ENCODE assay signal across 19 cellular contexts in genomic region chr11:103883856-103884255, GRCh38.
DNase-seq lines count a peak whose midpoint lies in the region; FAIRE-seq and TF ChIP-seq lines count a peak whose summit lies in the region.
"Had no signal": no experiment of that assay in that cellular context is flagged by ENCODE, and none has a peak within 500 bp of the region (broad histone marks: within the 10 kb centered on the region; RNA-seq: fewer than 3 reads in every experiment).

No MANE protein-coding gene starts in this region.

- peaks cover 3% of the 10 kb centered on the region for H3F3A ChIP-seq in DOHH2 (ENCODE audit: control insufficient read depth, insufficient read depth)

- no peak overlapping the region for H3K4me3 Mint-ChIP-seq in astrocyte (ENCODE audit: unreplicated experiment)
- H3K4me3 Mint-ChIP-seq: CD4-positive, alpha-beta memory T cell had no signal

- H2AFZ ChIP-seq in Karpas-422 (ENCODE audit: low read length) (no peak overlapping the region), astrocyte (ENCODE audit: low read depth, low read length) (no peak overlapping the region)
- H2AFZ ChIP-seq: GM23248 had no signal

- H3K4me2 ChIP-seq in DOHH2 (ENCODE audit: low read length) (peak overlapping the region; percentile 47), Karpas-422 (ENCODE audit: low read depth, low read length, poor library complexity, severe bottlenecking) (peak overlapping the region; percentile 66), astrocyte (ENCODE audit: low read length) (no peak overlapping the region)

- H4K20me1 ChIP-seq in DOHH2 (ENCODE audit: control insufficient read depth, insufficient read depth, low read depth, low read length) (no peaks in the 10 kb centered on the region), Karpas-422 (ENCODE audit: insufficient read depth, low read depth, low read length) (no peaks in the 10 kb centered on the region), astrocyte (ENCODE audit: insufficient read depth, low read length) (no peaks in the 10 kb centered on the region)

- H3K27me3 Mint-ChIP-seq in astrocyte (ENCODE audit: low read depth, unreplicated experiment) = no peaks in the 10 kb centered on the region
- H3K27me3 Mint-ChIP-seq: CD4-positive, alpha-beta memory T cell had no signal

- TF ChIP-seq CTCF in DOHH2 (IDR thresholded peaks at IDR 0.05; ENCODE audit: low read depth, low read length, poor library complexity, severe bottlenecking) (no peak), astrocyte (IDR thresholded peaks at IDR 0.05; ENCODE audit: insufficient read depth, low read depth, low read length) (no peak)

- no peaks in the 10 kb centered on the region for H3K4me1 Mint-ChIP-seq in astrocyte (ENCODE audit: low read depth, unreplicated experiment)
- H3K4me1 Mint-ChIP-seq: CD4-positive, alpha-beta memory T cell had no signal

- H3K9ac ChIP-seq in Karpas-422 (ENCODE audit: low read length) (peak overlapping the region; percentile 62), astrocyte (ENCODE audit: low read length) (no peak overlapping the region)
- H3K9ac ChIP-seq: GM23248 had no signal

- no peak overlapping the region for H3K27ac ChIP-seq in DOHH2 (ENCODE audit: low read depth, low read length)
- H3K27ac ChIP-seq in Karpas-422 (ENCODE audit: low read length) = peak overlapping the region; percentile 94
- H3K27ac ChIP-seq in astrocyte (ENCODE audit: low read depth, low read length) = no peak overlapping the region
- peak overlapping the region; percentile 39 for H3K27ac ChIP-seq in temporal lobe (ENCODE audit: low read depth, low read length)
- H3K27ac ChIP-seq: GM23248 had no signal

- DNase-seq in Karpas-422 (peak; percentile 86), astrocyte (ENCODE audit: low read depth) (no peak), H7 (no peak), HCEC 1CT (no peak)
- DNase-seq: C1 segment of cervical spinal cord; Calu3; CD4-positive, alpha-beta memory T cell; COR-L47; DMS153; DND-41; EL; GDM1; GM23248 had no signal

- no peaks in the 10 kb centered on the region for H3K79me2 ChIP-seq in DOHH2 (ENCODE audit: control insufficient read depth, low read length)
- H3K79me2 ChIP-seq in Karpas-422 (ENCODE audit: low read length) = 0 out of 2 replicates have a peak, but pooled peaks cover 3% of the 10 kb centered on the region
- H3K79me2 ChIP-seq in astrocyte (ENCODE audit: insufficient read depth, low read length) = no peaks in the 10 kb centered on the region

- H3K9me2 ChIP-seq in DOHH2 (replicated peaks; ENCODE audit: control insufficient read depth, low read length) (no peaks in the 10 kb centered on the region), Karpas-422 (replicated peaks; ENCODE audit: insufficient read depth, low read length) (no peaks in the 10 kb centered on the region)

- H3K27me3 ChIP-seq in DOHH2 (ENCODE audit: control insufficient read depth, low read length) (no peaks in the 10 kb centered on the region), Karpas-422 (ENCODE audit: low read length) (no peaks in the 10 kb centered on the region), astrocyte (ENCODE audit: insufficient read depth, low read length) (no peaks in the 10 kb centered on the region), H7 (ENCODE audit: control insufficient read depth, insufficient read depth, low read length) (no peaks in the 10 kb centered on the region)

- no peak overlapping the region for H3K27ac Mint-ChIP-seq in astrocyte (ENCODE audit: unreplicated experiment)
- H3K27ac Mint-ChIP-seq: CD4-positive, alpha-beta memory T cell had no signal

- H3K36me3 ChIP-seq in DOHH2 (ENCODE audit: control insufficient read depth, low read length) (no peaks in the 10 kb centered on the region), Karpas-422 (ENCODE audit: insufficient read depth, low read length) (peaks cover 17% of the 10 kb centered on the region), astrocyte (ENCODE audit: insufficient read depth, low read length) (no peaks in the 10 kb centered on the region), H7 (replicated peaks; ENCODE audit: control insufficient read depth, insufficient read depth, low read length) (no peaks in the 10 kb centered on the region)
- H3K36me3 ChIP-seq: HAP-1 had no signal

- H3K9me3 ChIP-seq in DOHH2 (ENCODE audit: control insufficient read depth, insufficient read depth, low read length) (no peaks in the 10 kb centered on the region), Karpas-422 (ENCODE audit: low read length) (no peaks in the 10 kb centered on the region), astrocyte (ENCODE audit: insufficient read depth, low read depth, low read length) (no peaks in the 10 kb centered on the region)
- H3K9me3 ChIP-seq: HAP-1 had no signal

- H3K4me1 ChIP-seq in DOHH2 (ENCODE audit: control insufficient read depth, low read length) (peaks cover 70% of the 10 kb centered on the region), Karpas-422 (ENCODE audit: low read length) (peaks cover 100% of the 10 kb centered on the region), astrocyte (ENCODE audit: insufficient read depth, low read length) (no peaks in the 10 kb centered on the region)
- H3K4me1 ChIP-seq: HAP-1 had no signal

- no peaks in the 10 kb centered on the region for H3K9me3 Mint-ChIP-seq in astrocyte (ENCODE audit: unreplicated experiment)

- peak; percentile 34 for FAIRE-seq in astrocyte (lab: Jason Lieb, UNC)
- FAIRE-seq: GM12878, GM19239, H1 had no signal

- no peaks in the 10 kb centered on the region for H3K36me3 Mint-ChIP-seq in astrocyte (ENCODE audit: low read depth, unreplicated experiment)
- H3K36me3 Mint-ChIP-seq: CD4-positive, alpha-beta memory T cell had no signal

- H3K4me3 ChIP-seq in DOHH2 (ENCODE audit: low read length) = no peak overlapping the region
- H3K4me3 ChIP-seq in Karpas-422 (ENCODE audit: low read length) = peak overlapping the region; percentile 21
- no peak overlapping the region for H3K4me3 ChIP-seq in astrocyte (ENCODE audit: insufficient read depth, low read depth, low read length)
- no peak overlapping the region for H3K4me3 ChIP-seq in H7 (ENCODE audit: insufficient read depth, low read depth, low read length)
- H3K4me3 ChIP-seq: GM12878, GM23248, HAP-1 had no signal

Comparison
In these comparisons a context has a peak if more than half of its experiments do, and no peak if none do; other contexts are left out.
1. H3K27ac ChIP-seq: peak in Karpas-422 (single experiment) and temporal lobe (single experiment); none in DOHH2 (single experiment) and astrocyte (single experiment).